33 cellular contexts compared by ENCODE assay signal in genomic region chr6:110342759-110343158, GRCh38. TPM values are rescaled to one million over a fixed set of nuclear protein-coding genes. Genes with fewer than 3 reads are reported as not detected.
"Had no signal": no experiment of that assay in that cellular context is flagged by ENCODE, and none has a peak within 500 bp of the region (broad histone marks: within the 10 kb centered on the region; RNA-seq: fewer than 3 reads in every experiment).

No MANE protein-coding gene starts in this region.

- H3K4me1 ChIP-seq: Peyer's patch, SJCRH30 had no signal

- H3K36me3 ChIP-seq: brain microvascular endothelial cell, Peyer's patch had no signal

- H3K9me3 ChIP-seq: Peyer's patch, SJCRH30 had no signal

- ATAC-seq: activated naive CD4-positive, alpha-beta T cell treated with anti-CD3 and anti-CD28 coated beads, Interleukin-2, amount 50 U/mL, for 72 hours; activated T-cell treated with anti-CD3 and anti-CD28 coated beads, Interleukin-2, amount 50 U/mL, for 4 hours; T-cell had no signal

- FAIRE-seq: astrocyte, TTC549 had no signal

- H3K4me3 ChIP-seq: Peyer's patch, SJCRH30 had no signal

- H3K27me3 ChIP-seq: brain microvascular endothelial cell, Peyer's patch, SJCRH30 had no signal

- DNase-seq: activated B cell treated with CpG ODN at 0.5 μM for 24 hours; activated CD4-positive, alpha-beta T cell treated with anti-CD3 and anti-CD28 coated beads for 1 hour; activated CD4-positive, alpha-beta T cell treated with anti-CD3 and anti-CD28 coated beads, Interleukin-2, amount 10 ng/mL, durations not matched to agents 24 days and 14 days; activated CD4-positive, alpha-beta T cell treated with anti-CD3 and anti-CD28 coated beads, Interleukin-2, amount 50 U/mL, for 48 hours; activated CD8-positive, alpha-beta memory T cell treated with anti-CD3 and anti-CD28 coated beads for 24 hours; activated effector memory CD4-positive, alpha-beta T cell treated with anti-CD3 and anti-CD28 coated beads, Interleukin-2, amount 50 U/mL, for 16 hours; activated naive CD4-positive, alpha-beta T cell treated with Interleukin-2 at 50 U/mL for 16 hours; activated naive CD8-positive, alpha-beta T cell treated with anti-CD3 and anti-CD28 coated beads, Interleukin-2, amount 50 U/mL, for 24 hours; activated T-cell treated with anti-CD3 and anti-CD28 coated beads, Interleukin-2, amount 50 U/mL, for 4 hours; amniotic stem cell; brain microvascular endothelial cell; IMR-90; Kasumi-1; KBM-7; NCI-H1105 treated with DMSO at 0.1 percent for 48 hours; NCI-H1436 treated with DMSO at 0.1 percent for 48 hours; NCI-H1930; NCI-H2171; NCI-H2227 treated with DMSO at 0.1 percent for 48 hours; NCI-H446 treated with DMSO at 0.1 percent for 48 hours; NCI-H524 treated with DMSO at 0.1 percent for 48 hours; NK-92 treated with Interleukin-12 subunit alpha and Interleukin-12 subunit beta, amount 100 ng/mL, for 24 hours; OCI-M1; Peyer's patch; Right ventricle myocardium superior; SJCRH30; T-cell; T-helper 2 cell; T1000 had no signal

- H3K27ac ChIP-seq: brain microvascular endothelial cell, RWPE1, SJCRH30 had no signal

RNA-seq across cellular contexts. Expression of gene METTL24, which starts 15.4 kb away (rescaled TPM):
- total RNA-seq: activated B cell treated with CpG ODN at 0.5 μM for 24 hours; activated CD4-positive, alpha-beta T cell treated with anti-CD3 and anti-CD28 coated beads, Interleukin-2, amount 10 ng/mL, durations not matched to agents 24 days and 14 days; activated naive CD4-positive, alpha-beta T cell treated with anti-CD3 and anti-CD28 coated beads, Interleukin-2, amount 50 U/mL, for 72 hours; activated T-cell treated with anti-CD3 and anti-CD28 coated beads, Interleukin-2, amount 50 U/mL, for 4 hours; IMR-90; SJCRH30 had no signal
- polyA plus RNA-seq: IMR-90 had no signal
